Comparison of ENCODE assay signal across 8 cellular contexts in genomic region chr1:154558610-154559495, GRCh38. TPM values are rescaled to one million over a fixed set of nuclear protein-coding genes. Genes with fewer than 3 reads are reported as not detected.
DNase-seq lines count a peak whose midpoint lies in the region; ATAC-seq, FAIRE-seq and TF ChIP-seq lines count a peak whose summit lies in the region.

Gene UBE2Q1, minus strand, starts transcription at chr1:154558662. Its CDS starts 109 bp downstream, at chr1:154558553.

- peak; percentile 96 for DNase-seq in AG20443 (ENCODE audit: low spot score)
- DNase-seq in NCI-H510A (lab: John Stamatoyannopoulos, UW): peak; percentile 97
- DNase-seq in activated CD4-positive, alpha-beta T cell treated with anti-CD3 and anti-CD28 coated beads for 1 hour: peak; percentile 99
- peak; percentile 96 for DNase-seq in cerebellum (ENCODE audit: low spot score)
- peak; percentile 100 for DNase-seq in kidney
- DNase-seq in stimulated activated CD4-positive, alpha-beta T cell treated with anti-CD3 and anti-CD28 coated beads, Interleukin-15, amount 100 ng/mL, for 24 hours: peak; percentile 100

- H3K27ac ChIP-seq in kidney (ENCODE audit: low read depth in 2 of 2, low read length in 2 of 2): peak within 1 kb of the TSS; percentile 93 to 96

- intact Hi-C loops in kidney (cut with DNase I): no loop called here

- TF ChIP-seq POLR2A in GM19099 (IDR thresholded peaks at IDR 0.05; ENCODE audit: extremely low read depth, insufficient read length, low read depth): peak; percentile 73

- FAIRE-seq in kidney (lab: Jason Lieb, UNC): no peak

- peak within 1 kb of the TSS; percentile 95 for H3K9ac ChIP-seq in kidney (ENCODE audit: low read length in 2 of 2)

- peaks cover 13 to 21% of the 10 kb centered on the region in 2 donors for H3K4me1 ChIP-seq in kidney (ENCODE audit: control insufficient read depth in 1 of 2, insufficient read depth in 1 of 2, low read depth in 1 of 2, low read length in 2 of 2)

- peaks cover 14 to 23% of the 10 kb centered on the region in 2 donors for H3K36me3 ChIP-seq in kidney (ENCODE audit: control insufficient read depth in 1 of 2, insufficient read depth in 2 of 2, low read length in 2 of 2)

- TF ChIP-seq CTCF in kidney (IDR thresholded peaks at IDR 0.05; ENCODE audit: borderline replicate concordance, extremely low read depth, insufficient read depth): no peak

- ATAC-seq in HG03432 (IDR thresholded peaks at IDR 0.05; ENCODE audit: unreplicated experiment): peak; percentile 90

- H3K9me3 ChIP-seq in kidney (ENCODE audit: control insufficient read depth in 1 of 2, low read length in 2 of 2): no peaks in the 10 kb centered on the region

- H3K4me3 ChIP-seq in kidney (ENCODE audit: low read length in 2 of 2): peak within 1 kb of the TSS; percentile 88 to 96

RNA-seq across cellular contexts. Expression of gene UBE2Q1, which starts in this region (rescaled TPM):
- total RNA-seq in cerebellum (15.2 TPM), kidney (77.6 TPM)
- 72.3 TPM for polyA plus RNA-seq in kidney (ENCODE audit: insufficient read depth, low read depth, low replicate concordance)

Comparison
In these comparisons a context has a peak if more than half of its experiments do, and no peak if none do; other contexts are left out.
1. Peak in every context shown above with its lines: DNase-seq, ATAC-seq, H3K4me3 ChIP-seq and H3K27ac ChIP-seq.